Comparison of ENCODE assay signal across 1 cellular context in genomic region chr1:202498542-202498941, GRCh38.
TF ChIP-seq lines count a peak whose summit lies in the region.

No MANE protein-coding gene starts in this region.

TF ChIP-seq in GM23338, 12 proteins besides CTCF, POLR2A, EP300 and RAD21 (continued from another document):
- TF ChIP-seq REST (IDR thresholded peaks at IDR 0.05; ENCODE audit: unreplicated experiment) (no peak), NANOG (IDR thresholded peaks at IDR 0.05; ENCODE audit: borderline replicate concordance) (no peak), STAT1 (IDR thresholded peaks at IDR 0.05; ENCODE audit: unreplicated experiment) (no peak), JUNB (IDR thresholded peaks at IDR 0.05; ENCODE audit: unreplicated experiment) (no peak), EZH2 (IDR thresholded peaks at IDR 0.05; ENCODE audit: low read depth, unreplicated experiment) (no peak), ZNF114 (CRISPR knock-in tag; IDR thresholded peaks at IDR 0.05) (no peak), POLR2AphosphoS5 (IDR thresholded peaks at IDR 0.05; ENCODE audit: low read depth) (no peak), ETS1 (IDR thresholded peaks at IDR 0.05) (no peak)
